Comparison of ENCODE assay signal across 11 cellular contexts in genomic region chr7:157483515-157483914, GRCh38.
A peak's percentile ranks its signal among the peaks of the same experiment; 100 is the strongest.
DNase-seq lines count a peak whose midpoint lies in the region; ATAC-seq and TF ChIP-seq lines count a peak whose summit lies in the region.
"Had no signal": no experiment of that assay in that cellular context is flagged by ENCODE, and none has a peak within 500 bp of the region (broad histone marks: within the 10 kb centered on the region; RNA-seq: fewer than 3 reads in every experiment).

No MANE protein-coding gene starts in this region.

- peaks cover 5% of the 10 kb centered on the region for H3K4me1 Mint-ChIP-seq in activated T-cell treated with anti-CD3 and anti-CD28 coated beads, Interleukin-2, amount 50 U/mL, for 72 hours (ENCODE audit: low read depth)
- H3K4me1 Mint-ChIP-seq in stimulated activated naive CD8-positive, alpha-beta T cell treated with anti-CD3 and anti-CD28 coated beads, Interleukin-15, amount 100 ng/mL, for 72 hours = peaks cover 25% of the 10 kb centered on the region

- no TSS peak for BruUV-seq in Panc1 (replicated peaks; lab: Mats Ljungman, UMichigan)

- TF ChIP-seq CTCF in Panc1 (IDR thresholded peaks at IDR 0.05) (no peak), colonic mucosa (IDR thresholded peaks at IDR 0.05) (no peak)

- no peak overlapping the region for H3K4me3 Mint-ChIP-seq in activated T-cell treated with anti-CD3 and anti-CD28 coated beads, Interleukin-2, amount 50 U/mL, for 72 hours
- no peak overlapping the region for H3K4me3 Mint-ChIP-seq in stimulated activated naive CD8-positive, alpha-beta T cell treated with anti-CD3 and anti-CD28 coated beads, Interleukin-15, amount 100 ng/mL, for 72 hours

- intact Hi-C loops in Panc1 (cut with micrococcal nuclease; ENCODE audit: unreplicated experiment) (no loop called here), colonic mucosa (cut with DNase I) (no loop called here)

- H3K4me3 ChIP-seq in Panc1 (ENCODE audit: low read depth in 2 of 2, low read length in 2 of 2) (no peak overlapping the region), colonic mucosa (no peak overlapping the region)

- H3K36me3 Mint-ChIP-seq in activated T-cell treated with anti-CD3 and anti-CD28 coated beads, Interleukin-2, amount 50 U/mL, for 72 hours (ENCODE audit: insufficient read depth in 2 of 2) = peaks cover 0 to 5% of the 10 kb centered on the region in 2 donors

- H3K27ac ChIP-seq in Panc1 (ENCODE audit: low read length) = no peak overlapping the region
- H3K27ac ChIP-seq in colonic mucosa = no peak overlapping the region

- H3K9ac ChIP-seq in colonic mucosa (ENCODE audit: low read depth in 2 of 2, low read length in 2 of 2) = no peak overlapping the region

- CTCF ChIA-PET in Panc1 (lab: Charles Lee) = no interaction called here

- H3K9me3 ChIP-seq in Panc1 (ENCODE audit: control insufficient read depth, insufficient read depth, low read depth, low read length) (no peaks in the 10 kb centered on the region), colonic mucosa (no peaks in the 10 kb centered on the region)

- no peaks in the 10 kb centered on the region for H3K27me3 Mint-ChIP-seq in activated T-cell treated with anti-CD3 and anti-CD28 coated beads, Interleukin-2, amount 50 U/mL, for 72 hours (ENCODE audit: low read depth)
- H3K27me3 Mint-ChIP-seq in stimulated activated naive CD8-positive, alpha-beta T cell treated with anti-CD3 and anti-CD28 coated beads, Interleukin-15, amount 100 ng/mL, for 72 hours = no peaks in the 10 kb centered on the region

- H3K27me3 ChIP-seq in Panc1 (ENCODE audit: control insufficient read depth, insufficient read depth, low read length) (no peaks in the 10 kb centered on the region), colonic mucosa (no peaks in the 10 kb centered on the region)

- in situ Hi-C loops in Panc1 (cut with HindIII; ENCODE audit: low pct_unique_long_range_greater_than_20kb, low sequenced_read_pairs) = no loop called here

- H3K36me3 ChIP-seq in Panc1 (ENCODE audit: control insufficient read depth, insufficient read depth, low read length) (no peaks in the 10 kb centered on the region), colonic mucosa (no peaks in the 10 kb centered on the region)

- H3K9me3 Mint-ChIP-seq in activated T-cell treated with anti-CD3 and anti-CD28 coated beads, Interleukin-2, amount 50 U/mL, for 72 hours = no peaks in the 10 kb centered on the region
- H3K9me3 Mint-ChIP-seq in stimulated activated naive CD8-positive, alpha-beta T cell treated with anti-CD3 and anti-CD28 coated beads, Interleukin-15, amount 100 ng/mL, for 72 hours = no peaks in the 10 kb centered on the region

- POLR2A ChIA-PET in Panc1 (lab: Charles Lee) = no interaction called here

- no peaks in the 10 kb centered on the region for H3K4me1 ChIP-seq in Panc1 (ENCODE audit: control insufficient read depth, insufficient read depth, low read length)
- H3K4me1 ChIP-seq in colonic mucosa = no peaks in the 10 kb centered on the region

- ATAC-seq in activated T-cell treated with anti-CD3 and anti-CD28 coated beads, Interleukin-2, amount 50 U/mL, for 72 hours (replicated peaks in 1 of 2) = no peak
- ATAC-seq in Panc1 = 0 out of 2 replicates have a peak, but pooled peaks have one; percentile 43
- no peak for ATAC-seq in left lobe of liver
- peak; percentile 36 for ATAC-seq in stimulated activated naive CD8-positive, alpha-beta T cell treated with anti-CD3 and anti-CD28 coated beads, Interleukin-15, amount 100 ng/mL, for 72 hours
- ATAC-seq in HG03354 (IDR thresholded peaks at IDR 0.05; ENCODE audit: poor library complexity, severe bottlenecking, unreplicated experiment) = no peak

- peak; percentile 15 for DNase-seq in activated T-cell treated with anti-CD3 and anti-CD28 coated beads, Interleukin-2, amount 50 U/mL, for 1 hour
- DNase-seq in activated T-cell treated with anti-CD3 and anti-CD28 coated beads, Interleukin-2, amount 50 U/mL, for 72 hours = no peak
- DNase-seq in Panc1 (ENCODE audit: low read depth, low spot score) (no peak), left lobe of liver (ENCODE audit: low spot score) (peak; percentile 41), colonic mucosa (no peak)
- no peak for DNase-seq in stimulated activated naive CD8-positive, alpha-beta T cell treated with anti-CD3 and anti-CD28 coated beads, Interleukin-15, amount 100 ng/mL, for 72 hours
- no peak for DNase-seq in activated CD4-positive, alpha-beta T cell treated with anti-CD3 and anti-CD28 coated beads for 4 hours
- DNase-seq: COR-L47, NCI-H187 treated with DMSO at 0.1 percent for 48 hours, NCI-H345 had no signal

- H3K27ac Mint-ChIP-seq in activated T-cell treated with anti-CD3 and anti-CD28 coated beads, Interleukin-2, amount 50 U/mL, for 72 hours = no peak overlapping the region
- H3K27ac Mint-ChIP-seq in stimulated activated naive CD8-positive, alpha-beta T cell treated with anti-CD3 and anti-CD28 coated beads, Interleukin-15, amount 100 ng/mL, for 72 hours = peak overlapping the region in 1 of 2 donors; percentile 87

Comparison
In these comparisons a context has a peak if more than half of its experiments do, and no peak if none do; other contexts are left out.
1. DNase-seq: peak in activated T-cell treated with anti-CD3 and anti-CD28 coated beads, Interleukin-2, amount 50 U/mL, for 1 hour (single experiment) and left lobe of liver (single experiment); none in activated T-cell treated with anti-CD3 and anti-CD28 coated beads, Interleukin-2, amount 50 U/mL, for 72 hours (0 of 2), Panc1 (single experiment), stimulated activated naive CD8-positive, alpha-beta T cell treated with anti-CD3 and anti-CD28 coated beads, Interleukin-15, amount 100 ng/mL, for 72 hours (0 of 2), colonic mucosa (single experiment) and activated CD4-positive, alpha-beta T cell treated with anti-CD3 and anti-CD28 coated beads for 4 hours (0 of 2).
2. ATAC-seq: peak in Panc1 (single experiment) and stimulated activated naive CD8-positive, alpha-beta T cell treated with anti-CD3 and anti-CD28 coated beads, Interleukin-15, amount 100 ng/mL, for 72 hours (single experiment); none in activated T-cell treated with anti-CD3 and anti-CD28 coated beads, Interleukin-2, amount 50 U/mL, for 72 hours (0 of 2), left lobe of liver (single experiment) and HG03354 (single experiment).